In genomic region chr16:56600398-56600999, GRCh38 we compare ENCODE assay signal across 8 cellular contexts. TPM values are rescaled to one million over a fixed set of nuclear protein-coding genes. Genes with fewer than 3 reads are reported as not detected.
DNase-seq lines count a peak whose midpoint lies in the region; ATAC-seq and TF ChIP-seq lines count a peak whose summit lies in the region.

No MANE protein-coding gene starts in this region.

- H3K27ac ChIP-seq in left ventricle myocardium inferior (replicated peaks) (no peak overlapping the region), smooth muscle cell (ENCODE audit: low read depth) (no peak overlapping the region)

- H3K9me3 ChIP-seq in left ventricle myocardium inferior (replicated peaks) (no peaks in the 10 kb centered on the region), smooth muscle cell (replicated peaks; ENCODE audit: low read depth) (no peaks in the 10 kb centered on the region)

- no peaks in the 10 kb centered on the region for H3K36me3 ChIP-seq in left ventricle myocardium inferior
- H3K36me3 ChIP-seq in smooth muscle cell (ENCODE audit: low read depth): no peaks in the 10 kb centered on the region

- no peak overlapping the region for H3K27ac Mint-ChIP-seq in activated T-helper 17 cell treated with anti-CD3 and anti-CD28 coated beads, Interleukin-2, amount 50 U/mL, for 72 hours

- no peak overlapping the region for H3K4me3 Mint-ChIP-seq in activated T-helper 17 cell treated with anti-CD3 and anti-CD28 coated beads, Interleukin-2, amount 50 U/mL, for 72 hours

- H3K4me3 ChIP-seq in left ventricle myocardium inferior: no peak overlapping the region
- H3K4me3 ChIP-seq in smooth muscle cell: no peak overlapping the region

- peak; percentile 48 for ATAC-seq in activated T-helper 17 cell treated with anti-CD3 and anti-CD28 coated beads, Interleukin-2, amount 50 U/mL, for 72 hours (replicated peaks)
- ATAC-seq in HG02981 (IDR thresholded peaks at IDR 0.05; ENCODE audit: unreplicated experiment) (no peak), HG02852 (IDR thresholded peaks at IDR 0.05; ENCODE audit: unreplicated experiment) (no peak)

- no peaks in the 10 kb centered on the region for H3K79me2 ChIP-seq in smooth muscle cell (ENCODE audit: low read depth)

- H3K4me1 ChIP-seq in left ventricle myocardium inferior: no peaks in the 10 kb centered on the region
- no peaks in the 10 kb centered on the region for H3K4me1 ChIP-seq in smooth muscle cell (ENCODE audit: low read depth)

- H3K27me3 ChIP-seq in left ventricle myocardium inferior (ENCODE audit: low read depth) (no peaks in the 10 kb centered on the region), smooth muscle cell (ENCODE audit: low read depth) (no peaks in the 10 kb centered on the region)

- no peak overlapping the region for H2AFZ ChIP-seq in smooth muscle cell (ENCODE audit: low read depth)

- 46% methylated on average over 8 of the region's 8 CpGs for WGBS in smooth muscle cell (ENCODE audit: low lambda C conversion rate)

- H4K20me1 ChIP-seq in smooth muscle cell (ENCODE audit: low read depth): no peaks in the 10 kb centered on the region

- intact Hi-C loops in left ventricle myocardium inferior (cut with micrococcal nuclease): loop anchor here (5.0 to 10.0 kb wide), 2 partner anchors 86 to 102 kb away; no protein-coding TSS in a partner anchor

- DNase-seq in stimulated activated CD4-positive, alpha-beta T cell treated with anti-CD3 and anti-CD28 coated beads, Interleukin-4, amount 100 ng/mL, for 24 hours: peak; percentile 32
- no peak for DNase-seq in stimulated activated CD4-positive, alpha-beta T cell treated with anti-CD3 and anti-CD28 coated beads, Interleukin-12 subunit alpha, Interleukin-12 subunit beta, amount 100 ng/mL, for 4 hours
- DNase-seq in NCI-H1105 treated with DMSO at 0.1 percent for 48 hours (lab: John Stamatoyannopoulos, UW): peak; percentile 54
- DNase-seq in left ventricle myocardium inferior: no peak
- no peak for DNase-seq in smooth muscle cell (lab: John Stamatoyannopoulos, UW; ENCODE audit: unreplicated experiment)

- H3K9me3 Mint-ChIP-seq in activated T-helper 17 cell treated with anti-CD3 and anti-CD28 coated beads, Interleukin-2, amount 50 U/mL, for 72 hours: no peaks in the 10 kb centered on the region

- H3K36me3 Mint-ChIP-seq in activated T-helper 17 cell treated with anti-CD3 and anti-CD28 coated beads, Interleukin-2, amount 50 U/mL, for 72 hours (ENCODE audit: low read depth): no peaks in the 10 kb centered on the region

- no peak overlapping the region for H3K4me2 ChIP-seq in smooth muscle cell

- no peak overlapping the region for H3K9ac ChIP-seq in smooth muscle cell (ENCODE audit: low read depth)

- peaks cover 5% of the 10 kb centered on the region for H3K4me1 Mint-ChIP-seq in activated T-helper 17 cell treated with anti-CD3 and anti-CD28 coated beads, Interleukin-2, amount 50 U/mL, for 72 hours

- no peaks in the 10 kb centered on the region for H3F3A ChIP-seq in smooth muscle cell (ENCODE audit: low read depth)

- H3K27me3 Mint-ChIP-seq in activated T-helper 17 cell treated with anti-CD3 and anti-CD28 coated beads, Interleukin-2, amount 50 U/mL, for 72 hours: peaks cover 5% of the 10 kb centered on the region

- TF ChIP-seq CTCF in left ventricle myocardium inferior (IDR thresholded peaks at IDR 0.05; ENCODE audit: borderline replicate concordance) (peak; percentile 67), smooth muscle cell (IDR thresholded peaks at IDR 0.05; ENCODE audit: borderline replicate concordance, insufficient read depth, poor library complexity, severe bottlenecking) (peak; percentile 55)

RNA-seq across cellular contexts. Expression of gene MT2A, which starts 7.9 kb away (rescaled TPM):
- 100 to 1,000 TPM in 1 of 2 donors, 10 to 100 TPM in 1; 25.6 to 114 TPM for total RNA-seq in activated T-helper 17 cell treated with anti-CD3 and anti-CD28 coated beads, Interleukin-2, amount 50 U/mL, for 72 hours
- total RNA-seq in left ventricle myocardium inferior (115 TPM), smooth muscle cell (12.6 and 14.8 TPM in 2 replicates)
- 171 and 225 TPM in 2 replicates for polyA plus RNA-seq in smooth muscle cell

RNA-seq across cellular contexts. Expression of gene MT3, which starts 11.2 kb away (rescaled TPM):
- 10 to 100 TPM in 1 of 2 donors, 1 to 10 TPM in 1; 3.0 to 73.8 TPM for total RNA-seq in activated T-helper 17 cell treated with anti-CD3 and anti-CD28 coated beads, Interleukin-2, amount 50 U/mL, for 72 hours
- total RNA-seq in left ventricle myocardium inferior (4.1 TPM), smooth muscle cell (not detected in 2 replicates)
- polyA plus RNA-seq in smooth muscle cell: 0.65 TPM in 1 of 2 replicates, not detected in the other

RNA-seq across cellular contexts. Expression of gene MT1E, which starts 25.1 kb away (rescaled TPM):
- under 1 TPM in 1 of 2 donors, not detected in 1; 0.53 TPM for total RNA-seq in activated T-helper 17 cell treated with anti-CD3 and anti-CD28 coated beads, Interleukin-2, amount 50 U/mL, for 72 hours
- total RNA-seq in left ventricle myocardium inferior: 126 TPM
- total RNA-seq in smooth muscle cell: 0.67 and 2.0 TPM in 2 replicates
- polyA plus RNA-seq in smooth muscle cell: 2.2 and 10.3 TPM in 2 replicates

RNA-seq across cellular contexts. Expression of gene MT1M, which starts 32.0 kb away (rescaled TPM):
- total RNA-seq in activated T-helper 17 cell treated with anti-CD3 and anti-CD28 coated beads, Interleukin-2, amount 50 U/mL, for 72 hours: not detected
- total RNA-seq in left ventricle myocardium inferior: 3.1 TPM
- not detected in 2 replicates for total RNA-seq in smooth muscle cell
- 0.19 TPM in 1 of 2 replicates, not detected in the other for polyA plus RNA-seq in smooth muscle cell

RNA-seq across cellular contexts. Expression of gene MT4, which starts 35.6 kb away (rescaled TPM):
- total RNA-seq in activated T-helper 17 cell treated with anti-CD3 and anti-CD28 coated beads, Interleukin-2, amount 50 U/mL, for 72 hours: not detected
- total RNA-seq in left ventricle myocardium inferior (not detected), smooth muscle cell (not detected in 2 replicates)
- polyA plus RNA-seq in smooth muscle cell: not detected in 2 replicates

Comparison
In these comparisons a context has a peak if more than half of its experiments do, and no peak if none do; other contexts are left out.
1. DNase-seq: peak in stimulated activated CD4-positive, alpha-beta T cell treated with anti-CD3 and anti-CD28 coated beads, Interleukin-4, amount 100 ng/mL, for 24 hours (single experiment) and NCI-H1105 treated with DMSO at 0.1 percent for 48 hours (single experiment); none in stimulated activated CD4-positive, alpha-beta T cell treated with anti-CD3 and anti-CD28 coated beads, Interleukin-12 subunit alpha, Interleukin-12 subunit beta, amount 100 ng/mL, for 4 hours (single experiment), left ventricle myocardium inferior (single experiment) and smooth muscle cell (single experiment).
2. RNA of gene MT1E, which starts 25.1 kb away (total RNA-seq): 126 TPM in left ventricle myocardium inferior (single experiment); 0.67 to 2.0 TPM in smooth muscle cell and 0.53 TPM in activated T-helper 17 cell treated with anti-CD3 and anti-CD28 coated beads, Interleukin-2, amount 50 U/mL, for 72 hours; every median in the first group is over 10 times any median in the second.